8 cellular contexts compared by ENCODE assay signal in genomic region chr21:25385912-25386474, GRCh38.
A peak's percentile ranks its signal among the peaks of the same experiment; 100 is the strongest.
DNase-seq lines count a peak whose midpoint lies in the region; ATAC-seq and TF ChIP-seq lines count a peak whose summit lies in the region.

No MANE protein-coding gene starts in this region.

- ATAC-seq in GM18511 (IDR thresholded peaks at IDR 0.05; ENCODE audit: unreplicated experiment) (peak; percentile 52), naive B cell (ENCODE audit: low read depth in 2 of 2) (peak in 1 of 2 donors; percentile 53)

- peaks cover 6 to 7% (median 7%) of the 10 kb centered on the region in 3 donors for H3K4me1 Mint-ChIP-seq in naive B cell

- H3K4me3 Mint-ChIP-seq in naive B cell = peak overlapping the region in 2 of 8 donors; percentile 39 to 53

- no peaks in the 10 kb centered on the region for H3K9me3 Mint-ChIP-seq in naive B cell

- no peak for TF ChIP-seq POLR2A in erythroblast (IDR thresholded peaks at IDR 0.05; ENCODE audit: low read length)

- H3K36me3 Mint-ChIP-seq in naive B cell = no peaks in the 10 kb centered on the region

- peak; percentile 37 for DNase-seq in AG09319 (ENCODE audit: extremely low read depth, low read depth)
- peak; percentile 2 for DNase-seq in NCI-H1048 (lab: John Stamatoyannopoulos, UW)
- peak; percentile 66 for DNase-seq in SHP77 treated with DMSO at 0.1 percent for 48 hours (lab: John Stamatoyannopoulos, UW)
- peak; percentile 43 to 69 for DNase-seq in erythroblast (lab: John Stamatoyannopoulos, UW)
- peak; percentile 21 for DNase-seq in naive B cell
- DNase-seq in activated naive CD4-positive, alpha-beta T cell (lab: John Stamatoyannopoulos, UW) = no peak
- DNase-seq in ecto neural progenitor cell (ENCODE audit: low spot score) = no peak

- H3K27me3 Mint-ChIP-seq in naive B cell = no peaks in the 10 kb centered on the region

- TF ChIP-seq CTCF in AG09319 (IDR thresholded peaks at IDR 0.05; ENCODE audit: low read depth, low read length) = peak; percentile 63

- H3K27ac Mint-ChIP-seq in naive B cell = peak overlapping the region in 2 of 6 donors; percentile 22 to 49

Comparison
In these comparisons a context has a peak if more than half of its experiments do, and no peak if none do; other contexts are left out.
1. DNase-seq: peak in AG09319 (single experiment), NCI-H1048 (single experiment), SHP77 treated with DMSO at 0.1 percent for 48 hours (single experiment), erythroblast (2 of 2) and naive B cell (single experiment); none in activated naive CD4-positive, alpha-beta T cell (0 of 4) and ecto neural progenitor cell (single experiment).